ENCODE assay signal across 18 cellular contexts in the genomic region with DNA sequence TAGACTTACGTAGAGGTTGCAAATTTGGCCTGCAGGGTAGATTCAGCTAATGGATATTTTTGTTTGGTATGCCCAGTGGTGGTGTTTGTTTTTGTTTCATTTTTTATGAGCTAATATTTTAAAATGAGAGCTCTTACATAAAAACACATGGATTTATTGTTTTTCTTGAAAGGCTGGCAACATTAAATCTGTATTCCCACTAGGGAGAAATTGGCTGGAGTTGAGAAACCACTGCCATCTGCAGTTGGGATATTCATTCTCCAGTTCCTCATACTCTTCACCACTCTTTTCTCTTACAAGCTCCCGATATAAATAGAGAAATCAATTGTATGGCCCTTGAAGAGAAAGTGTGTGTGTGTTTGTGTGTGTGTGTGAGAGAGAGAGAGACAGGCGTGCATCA.
"Had no signal": no experiment of that assay in that cellular context is flagged by ENCODE, and none has a peak within 500 bp of the region (broad histone marks: within the 10 kb centered on the region; RNA-seq: fewer than 3 reads in every experiment).

No MANE protein-coding gene starts in this region.

- DNase-seq: IMR-90, Kasumi-1, MM.1S, NCI-H1092 treated with DMSO at 0.1 percent for 48 hours, NCI-H1436, NCI-H187, NCI-H2029, NCI-H2107, NCI-H2227 treated with DMSO at 0.1 percent for 48 hours, NCI-H524, NCI-H526 treated with DMSO at 0.1 percent for 48 hours, NCI-H774, Right ventricle myocardium superior, RPMI8226, SK-N-SH, SW 1271, T-cell had no signal

- H3K27me3 Mint-ChIP-seq: T-cell had no signal

- H3K9ac ChIP-seq: KMS-11, SK-N-SH had no signal

- H3K4me1 Mint-ChIP-seq: T-cell had no signal

- H3K27ac Mint-ChIP-seq: T-cell had no signal

- H3K36me3 Mint-ChIP-seq: T-cell had no signal

- H3K27ac ChIP-seq: KMS-11 had no signal

- H3K9me3 Mint-ChIP-seq: T-cell had no signal

- H3K4me2 ChIP-seq: KMS-11, SK-N-SH had no signal

- H3K9me3 ChIP-seq: SK-N-SH had no signal

- H3K4me3 Mint-ChIP-seq: T-cell had no signal
